8 cellular contexts compared by ENCODE assay signal in genomic region chr10:109922976-109923921, GRCh38. TPM values are rescaled to one million over a fixed set of nuclear protein-coding genes. Genes with fewer than 3 reads are reported as not detected.
DNase-seq lines count a peak whose midpoint lies in the region; ATAC-seq and TF ChIP-seq lines count a peak whose summit lies in the region.

Gene XPNPEP1 (minus strand): TSS chr10:109923511. CDS start chr10:109923433, 78 bp downstream.

- peaks cover 26% of the 10 kb centered on the region for H3K36me3 Mint-ChIP-seq in activated CD4-positive, alpha-beta T cell treated with anti-CD3 and anti-CD28 coated beads, Interleukin-2, amount 10 ng/mL, durations not matched to agents 24 days and 14 days (ENCODE audit: low read depth)

- peaks cover 4% of the 10 kb centered on the region for H3K27me3 Mint-ChIP-seq in activated CD4-positive, alpha-beta T cell treated with anti-CD3 and anti-CD28 coated beads, Interleukin-2, amount 10 ng/mL, durations not matched to agents 24 days and 14 days

- H3K4me1 Mint-ChIP-seq in activated CD4-positive, alpha-beta T cell treated with anti-CD3 and anti-CD28 coated beads, Interleukin-2, amount 10 ng/mL, durations not matched to agents 24 days and 14 days, result peaks cover 49% of the 10 kb centered on the region

- H3K27ac ChIP-seq in coronary artery, result peak within 1 kb of the TSS; percentile 87 to 99
- peak within 1 kb of the TSS; percentile 87 for H3K27ac ChIP-seq in left lung

- intact Hi-C loops in activated CD4-positive, alpha-beta T cell treated with anti-CD3 and anti-CD28 coated beads, Interleukin-2, amount 10 ng/mL, durations not matched to agents 24 days and 14 days (cut with micrococcal nuclease), result loop anchor here (1.0 to 10.0 kb wide), 6 partner anchors 41 to 642 kb away; partner anchors contain the start of genes ADD3 and SMC3
- intact Hi-C loops in left lung (cut with DNase I), result no loop called here

- H3K4me3 ChIP-seq in AG09309 (ENCODE audit: control insufficient read depth, low read depth, low read length) (peak within 1 kb of the TSS; percentile 82), coronary artery (peak within 1 kb of the TSS; percentile 100), left lung (peak within 1 kb of the TSS; percentile 70 to 84)

- DNase-seq in AG09309 (ENCODE audit: low read depth), result no peak
- DNase-seq in NCI-H446 treated with DMSO at 0.1 percent for 48 hours (lab: John Stamatoyannopoulos, UW), result peak; percentile 42
- DNase-seq in activated CD4-positive, alpha-beta T cell treated with anti-CD3 and anti-CD28 coated beads, Interleukin-2, amount 10 ng/mL, durations not matched to agents 24 days and 14 days, result peak; percentile 95
- peak; percentile 89 for DNase-seq in coronary artery (ENCODE audit: low spot score)
- peak; percentile 92 to 98 for DNase-seq in left lung
- peak; percentile 64 for DNase-seq in stimulated activated CD4-positive, alpha-beta T cell treated with anti-CD3 and anti-CD28 coated beads, Interleukin-2, amount 100 ng/mL, for 4 hours (ENCODE audit: low read depth)

- H3K36me3 ChIP-seq in left lung, result no peaks in the 10 kb centered on the region

- peaks cover 10 to 42% of the 10 kb centered on the region in 2 donors for H3K4me1 ChIP-seq in left lung

- H3K9me3 Mint-ChIP-seq in activated CD4-positive, alpha-beta T cell treated with anti-CD3 and anti-CD28 coated beads, Interleukin-2, amount 10 ng/mL, durations not matched to agents 24 days and 14 days, result peaks cover 3% of the 10 kb centered on the region

- peak; percentile 98 for ATAC-seq in GM18909 (IDR thresholded peaks at IDR 0.05; ENCODE audit: poor library complexity, unreplicated experiment)
- ATAC-seq in HG03139 (IDR thresholded peaks at IDR 0.05; ENCODE audit: unreplicated experiment), result peak; percentile 94
- peak; percentile 99 for ATAC-seq in left lung

- H3K27me3 ChIP-seq in left lung, result no peaks in the 10 kb centered on the region

- no peaks in the 10 kb centered on the region for H3K9me3 ChIP-seq in left lung

- TF ChIP-seq CTCF in AG09309 (IDR thresholded peaks at IDR 0.05; ENCODE audit: control insufficient read depth, insufficient read depth, low read depth, low read length, missing control alignments), result no peak
- no peak for TF ChIP-seq CTCF in coronary artery (IDR thresholded peaks at IDR 0.05)
- no peak for TF ChIP-seq CTCF in left lung (IDR thresholded peaks at IDR 0.05)

- H3K4me3 Mint-ChIP-seq in activated CD4-positive, alpha-beta T cell treated with anti-CD3 and anti-CD28 coated beads, Interleukin-2, amount 10 ng/mL, durations not matched to agents 24 days and 14 days, result peak within 1 kb of the TSS; percentile 95

- H3K27ac Mint-ChIP-seq in activated CD4-positive, alpha-beta T cell treated with anti-CD3 and anti-CD28 coated beads, Interleukin-2, amount 10 ng/mL, durations not matched to agents 24 days and 14 days, result peak within 1 kb of the TSS; percentile 93

RNA-seq across cellular contexts. Expression of gene XPNPEP1, which starts in this region (rescaled TPM):
- 98.9 and 105 TPM in 2 replicates for total RNA-seq in activated CD4-positive, alpha-beta T cell treated with anti-CD3 and anti-CD28 coated beads, Interleukin-2, amount 10 ng/mL, durations not matched to agents 24 days and 14 days
- 10 to 100 TPM; 49.0 to 50.7 TPM for total RNA-seq in left lung
